15 cellular contexts compared by ENCODE assay signal in genomic region chr11:61781585-61781984, GRCh38. TPM values are rescaled to one million over a fixed set of nuclear protein-coding genes. Genes with fewer than 3 reads are reported as not detected.
DNase-seq lines count a peak whose midpoint lies in the region; TF ChIP-seq lines count a peak whose summit lies in the region.
"Had no signal": no experiment of that assay in that cellular context is flagged by ENCODE, and none has a peak within 500 bp of the region (broad histone marks: within the 10 kb centered on the region; RNA-seq: fewer than 3 reads in every experiment).

No MANE protein-coding gene starts in this region.

- no peak overlapping the region for H3K27ac Mint-ChIP-seq in chondrocyte (ENCODE audit: unreplicated experiment)
- H3K27ac Mint-ChIP-seq: GM23338 had no signal

- POLR2A ChIA-PET in HEK293 (lab: Yijun Ruan, JAX): no interaction called here

- 44 to 64% methylated on average over 2 to 5 of the region's 5 CpGs for WGBS in lower leg skin, 2 donors

- H3K27me3 Mint-ChIP-seq in chondrocyte (ENCODE audit: low read depth): no peaks in the 10 kb centered on the region
- H3K27me3 Mint-ChIP-seq: CD4-positive, alpha-beta memory T cell had no signal

- no peak for TF ChIP-seq POLR2A in lower leg skin (IDR thresholded peaks at IDR 0.05)

- peaks cover 6% of the 10 kb centered on the region for H3K36me3 Mint-ChIP-seq in chondrocyte (ENCODE audit: low read depth)

- peaks cover 0 to 48% of the 10 kb centered on the region in 2 experiments; a peak in 1 of 3 replicates for H3K36me3 ChIP-seq in HEK293 (ENCODE audit: control insufficient read depth in 2 of 2, insufficient read depth in 1 of 2, low read length in 2 of 2)
- H3K36me3 ChIP-seq: BE2C had no signal

- no peak overlapping the region for H3K27ac ChIP-seq in HEK293 (ENCODE audit: extremely low read depth, low read depth, low read length)
- H3K27ac ChIP-seq in temporal lobe (ENCODE audit: low read depth, low read length): peak overlapping the region; percentile 17
- H3K27ac ChIP-seq: C4-2B had no signal

- TF ChIP-seq CTCF in HEK293 (tag by site-specific recombination; IDR thresholded peaks at IDR 0.05) (no peak), chondrocyte (IDR thresholded peaks at IDR 0.05) (no peak), lower leg skin (IDR thresholded peaks at IDR 0.05) (no peak)

- peaks cover 20% of the 10 kb centered on the region for H3K4me1 Mint-ChIP-seq in chondrocyte (ENCODE audit: low read depth)

- H3K9me3 Mint-ChIP-seq in chondrocyte (ENCODE audit: low read depth): no peaks in the 10 kb centered on the region
- H3K9me3 Mint-ChIP-seq: CD4-positive, alpha-beta memory T cell had no signal

- intact Hi-C loops in lower leg skin (cut with DNase I; ENCODE audit: low total_unique reads): no loop called here

- no peaks in the 10 kb centered on the region for H3K9me3 ChIP-seq in HEK293 (ENCODE audit: control insufficient read depth, insufficient read depth, low read depth, low read length)
- H3K9me3 ChIP-seq: A549, BE2C had no signal

- DNase-seq in 8988T (peak; percentile 43), chondrocyte (ENCODE audit: low spot score) (peak; percentile 79), lower leg skin (ENCODE audit: low spot score in 2 of 2) (no peak)
- DNase-seq in activated CD4-positive, alpha-beta T cell treated with anti-CD3 and anti-CD28 coated beads for 1 hour: no peak
- no peak for DNase-seq in stimulated activated CD4-positive, alpha-beta T cell treated with anti-CD3 and anti-CD28 coated beads, Interleukin-1b, Interleukin-23, amount 100 ng/mL, for 48 hours
- DNase-seq: BE2C; CD4-positive, alpha-beta memory T cell; DMS79; H9 had no signal

- CTCF ChIA-PET in HEK293 (lab: Yijun Ruan, JAX): interaction anchor here (1.3 to 2.9 kb wide), 3 partner anchors 10 to 34 kb away, joined by 4 to 10 read pairs (median 6); no protein-coding TSS in a partner anchor

- H3K4me1 ChIP-seq in HEK293 (ENCODE audit: control insufficient read depth, insufficient read depth, low read length): no peaks in the 10 kb centered on the region
- H3K4me1 ChIP-seq: A549, BE2C had no signal

- H3K4me3 ChIP-seq in HEK293 (ENCODE audit: low read depth, low read length) (no peak overlapping the region), lower leg skin (ENCODE audit: low read depth, poor library complexity, severe bottlenecking) (no peak overlapping the region)
- H3K4me3 ChIP-seq: A549, GM12878, GM23338 had no signal

- no peak overlapping the region for H3K4me3 Mint-ChIP-seq in chondrocyte (ENCODE audit: unreplicated experiment)
- H3K4me3 Mint-ChIP-seq: CD4-positive, alpha-beta memory T cell; GM23338; H9 had no signal

TF ChIP-seq in HEK293, 187 proteins besides CTCF, POLR2A, EP300 and RAD21:
- TF ChIP-seq ZBTB17 (tag by site-specific recombination; IDR thresholded peaks at IDR 0.05) (peak; percentile 56), MYNN (tag by site-specific recombination; IDR thresholded peaks at IDR 0.05; ENCODE audit: borderline replicate concordance) (no peak)

RNA-seq across cellular contexts. Expression of gene TMEM258, which starts 10.8 kb away (rescaled TPM):
- total RNA-seq in chondrocyte (103 to 133 TPM (median 106 TPM) in 3 replicates), temporal lobe (17.2 TPM), lower leg skin (10 to 100 TPM; 33.6 to 42.8 (median 36.6) TPM)

RNA-seq across cellular contexts. Expression of gene FEN1, which starts 11.1 kb away (rescaled TPM):
- total RNA-seq in chondrocyte (12.6 to 27.1 TPM (median 13.2 TPM) in 3 replicates), temporal lobe (10.6 TPM), lower leg skin (1 to 10 TPM; 7.9 to 9.1 (median 8.8) TPM)

RNA-seq across cellular contexts. Expression of gene MYRF, which starts 29.1 kb away (rescaled TPM):
- total RNA-seq in chondrocyte (1.6 to 1.7 TPM in 2 of 3 replicates, not detected in the other), temporal lobe (1.2 TPM), lower leg skin (1 to 10 TPM in 2 of 4 donors, under 1 TPM in 1, not detected in 1; 0.23 to 2.6 (median 1.4) TPM)

RNA-seq across cellular contexts. Expression of gene FADS1, which starts 35.2 kb away (rescaled TPM):
- total RNA-seq in chondrocyte (72.6 to 95.5 TPM (median 74.6 TPM) in 3 replicates), temporal lobe (50.4 TPM), lower leg skin (10 to 100 TPM in 2 of 4 donors, 1 to 10 TPM in 2; 7.3 to 58.6 (median 21.8) TPM)

RNA-seq across cellular contexts. Expression of gene FADS2, which starts 46.5 kb away (rescaled TPM):
- total RNA-seq in chondrocyte (202 to 315 TPM (median 297 TPM) in 3 replicates), temporal lobe (93.2 TPM), lower leg skin (100 to 1,000 TPM in 2 of 4 donors, 10 to 100 TPM in 2; 15.4 to 540 (median 173) TPM)

Comparison
In these comparisons a context has a peak if more than half of its experiments do, and no peak if none do; other contexts are left out.
1. DNase-seq: peak in 8988T (single experiment) and chondrocyte (single experiment); none in lower leg skin (0 of 2), activated CD4-positive, alpha-beta T cell treated with anti-CD3 and anti-CD28 coated beads for 1 hour (single experiment) and stimulated activated CD4-positive, alpha-beta T cell treated with anti-CD3 and anti-CD28 coated beads, Interleukin-1b, Interleukin-23, amount 100 ng/mL, for 48 hours (single experiment).